ENCODE assay signal across 8 cellular contexts in genomic region chr11:124069429-124070401, GRCh38. TPM values are rescaled to one million over a fixed set of nuclear protein-coding genes. Genes with fewer than 3 reads are reported as not detected.
DNase-seq lines count a peak whose midpoint lies in the region; ATAC-seq lines count a peak whose summit lies in the region.

No MANE protein-coding gene starts in this region.

- peak; percentile 68 for ATAC-seq in GM21367 (IDR thresholded peaks at IDR 0.05; ENCODE audit: unreplicated experiment)
- peak; percentile 52 for ATAC-seq in HG03565 (IDR thresholded peaks at IDR 0.05; ENCODE audit: unreplicated experiment)

- peak; percentile 80 for DNase-seq in Daoy (ENCODE audit: low read depth)
- peak; percentile 70 for DNase-seq in RKO (ENCODE audit: low spot score)
- DNase-seq in astrocyte of the hippocampus (ENCODE audit: low read depth, low spot score), result peak; percentile 79
- peak; percentile 76 for DNase-seq in iris pigment epithelial cell (ENCODE audit: low read depth)
- peak; percentile 23 to 32 for DNase-seq in stimulated activated CD4-positive, alpha-beta T cell treated with anti-CD3 and anti-CD28 coated beads, Interleukin-4, amount 100 ng/mL, for 48 hours (ENCODE audit: low read depth in 2 of 2)
- DNase-seq in SKM-1 (lab: John Stamatoyannopoulos, UW; ENCODE audit: unreplicated experiment), result no peak

RNA-seq across cellular contexts. Expression of gene OR10G7, which starts 28.6 kb away (rescaled TPM):
- not detected in 2 replicates for total RNA-seq in Daoy (2014; rRNA removed; shearing (Covaris generic))

RNA-seq across cellular contexts. Expression of gene OR10G8, which starts 43.1 kb away (rescaled TPM):
- not detected in 2 replicates for total RNA-seq in Daoy (2014; rRNA removed; shearing (Covaris generic))

RNA-seq across cellular contexts. Expression of gene VWA5A, which starts 45.5 kb away (rescaled TPM):
- 7.5 and 10.5 TPM in 2 replicates for total RNA-seq in Daoy (2014; rRNA removed; shearing (Covaris generic))

RNA-seq across cellular contexts. Expression of gene OR10G9, which starts 46.9 kb away (rescaled TPM):
- total RNA-seq in Daoy (2014; rRNA removed; shearing (Covaris generic)), result not detected in 2 replicates

RNA-seq across cellular contexts. Expression of gene OR10G4, which starts 56.9 kb away (rescaled TPM):
- not detected in 2 replicates for total RNA-seq in Daoy (2014; rRNA removed; shearing (Covaris generic))
